In genomic region chr1:245751671-245752070, GRCh38 we compare ENCODE assay signal across 22 cellular contexts.
DNase-seq lines count a peak whose midpoint lies in the region; ATAC-seq, FAIRE-seq and TF ChIP-seq lines count a peak whose summit lies in the region.
"Had no signal": no experiment of that assay in that cellular context is flagged by ENCODE, and none has a peak within 500 bp of the region (broad histone marks: within the 10 kb centered on the region; RNA-seq: fewer than 3 reads in every experiment).

No MANE protein-coding gene starts in this region.

- peak overlapping the region; percentile 40 for H3K27ac Mint-ChIP-seq in type B pancreatic cell
- H3K27ac Mint-ChIP-seq: activated naive CD8-positive, alpha-beta T cell had no signal

- H3K9me3 ChIP-seq in K562 (replicated peaks; ENCODE audit: control insufficient read depth, insufficient read depth, low read depth, low read length) (no peaks in the 10 kb centered on the region), psoas muscle (peaks cover 11% of the 10 kb centered on the region)
- H3K9me3 ChIP-seq: pancreas, SJSA1 had no signal

- H3K36me3 ChIP-seq in K562 (ENCODE audit: control insufficient read depth, insufficient read depth, low read length) (peaks cover 63% of the 10 kb centered on the region; the same call in 2 of the 3 replicates), psoas muscle (ENCODE audit: insufficient read depth in 1 of 2, low read depth in 1 of 2) (peaks cover 0 to 3% of the 10 kb centered on the region in 2 donors)
- H3K36me3 ChIP-seq: pancreas, SJSA1 had no signal

- POLR2A ChIA-PET in K562 (lab: Yijun Ruan, JAX): no interaction called here

- no peak overlapping the region for H2AFZ ChIP-seq in K562 (ENCODE audit: low read depth, low read length)

- in situ Hi-C loops in K562 (cut with MboI): no loop called here

- H3K4me1 ChIP-seq in K562 (replicated peaks in 1 of 2; ENCODE audit: control insufficient read depth in 2 of 2, insufficient read depth in 2 of 2, low read length in 2 of 2) (no peaks in the 10 kb centered on the region), psoas muscle (no peaks in the 10 kb centered on the region)
- H3K4me1 ChIP-seq: BLaER1, pancreas, tibial nerve had no signal

- peak; percentile 49 for DNase-seq in NCI-H82 (lab: John Stamatoyannopoulos, UW)
- DNase-seq in NCI-H82 treated with DMSO at 0.1 percent for 48 hours (lab: John Stamatoyannopoulos, UW; ENCODE audit: unreplicated experiment): no peak
- DNase-seq in K562 (ENCODE audit: extremely low read depth in 1 of 4, low spot score in 3 of 4): no peak
- peak; percentile 55 for DNase-seq in islet precursor cell
- no peak for DNase-seq in type B pancreatic cell (ENCODE audit: extremely low spot score, unreplicated experiment)
- no peak for DNase-seq in psoas muscle
- DNase-seq in NCI-H446 treated with DMSO at 0.1 percent for 48 hours (lab: John Stamatoyannopoulos, UW): no peak
- DNase-seq: activated CD4-positive, CD25-positive, alpha-beta regulatory T cell; activated CD8-positive, alpha-beta memory T cell treated with anti-CD3 and anti-CD28 coated beads for 24 hours; dorsolateral prefrontal cortex; erythroblast; NCI-H1694 treated with DMSO at 0.1 percent for 48 hours; pancreas; stimulated activated CD4-positive, alpha-beta T cell treated with anti-CD3 and anti-CD28 coated beads, Interleukin-1b, Interleukin-23, amount 100 ng/mL, for 48 hours; stimulated activated naive CD4-positive, alpha-beta T cell treated with Interleukin-2 at 50 U/mL for 16 hours had no signal

- CTCF ChIA-PET in K562 (lab: Yijun Ruan, JAX; ENCODE audit: low intra/inter-chr PET ratio): no interaction called here

- no peak for FAIRE-seq in K562 (lab: Jason Lieb, UNC)
- FAIRE-seq: pancreas had no signal

- no peak overlapping the region for H3K4me2 ChIP-seq in K562 (ENCODE audit: insufficient read depth, low read length)
- H3K4me2 ChIP-seq: BLaER1 had no signal

- no peaks in the 10 kb centered on the region for H3K9me1 ChIP-seq in K562 (ENCODE audit: control insufficient read depth, insufficient read depth, low read length)

- ATAC-seq in K562: no peak
- no peak for ATAC-seq in HG02571 (IDR thresholded peaks at IDR 0.05; ENCODE audit: unreplicated experiment)
- ATAC-seq in psoas muscle: no peak
- ATAC-seq: Panc1, pancreas had no signal

- peaks cover 21% of the 10 kb centered on the region for H3K36me3 Mint-ChIP-seq in type B pancreatic cell

- H3K4me3 Mint-ChIP-seq in type B pancreatic cell: no peak overlapping the region
- H3K4me3 Mint-ChIP-seq: activated naive CD8-positive, alpha-beta T cell had no signal

- WGBS in K562 (ENCODE audit: insufficient coverage, low coverage, missing lambda C conversion rate): 90% methylated on average over 6 of the region's 6 CpGs
- WGBS in psoas muscle, 3 donors: 62 to 68% (median 62%) methylated on average over 6 of the region's 6 CpGs

- H3K4me1 Mint-ChIP-seq in type B pancreatic cell (ENCODE audit: unreplicated experiment): peaks cover 19% of the 10 kb centered on the region

- H3K4me3 ChIP-seq in K562 (no peak overlapping the region), psoas muscle (no peak overlapping the region)
- H3K4me3 ChIP-seq: BLaER1, dorsolateral prefrontal cortex, pancreas, SJSA1, tibial nerve had no signal

- H3K9ac ChIP-seq in K562 (ENCODE audit: insufficient read depth in 1 of 2, low read depth in 2 of 2, low read length in 2 of 2): no peak overlapping the region
- H3K9ac ChIP-seq: BLaER1 had no signal

- no peaks in the 10 kb centered on the region for H3K27me3 Mint-ChIP-seq in type B pancreatic cell
- H3K27me3 Mint-ChIP-seq: activated naive CD8-positive, alpha-beta T cell had no signal

- TF ChIP-seq POLR2A in K562 (conservative IDR thresholded peaks at IDR 0.05): no peak

- no peaks in the 10 kb centered on the region for H3K79me2 ChIP-seq in K562 (ENCODE audit: control insufficient read depth, insufficient read depth, low read length)

- intact Hi-C loops in K562 (cut with micrococcal nuclease) (no loop called here), psoas muscle (cut with DNase I) (no loop called here)

- no peak for TF ChIP-seq RAD21 in K562 (CRISPR knock-in tag; conservative IDR thresholded peaks at IDR 0.05 in 1 of 2, IDR thresholded peaks at IDR 0.05 in 1 of 2)

- H3K27me3 ChIP-seq in K562 (ENCODE audit: control insufficient read depth in 2 of 2, insufficient read depth in 2 of 2, low read length in 2 of 2) (no peaks in the 10 kb centered on the region), psoas muscle (ENCODE audit: insufficient read depth in 3 of 3, low read length in 2 of 3) (no peaks in the 10 kb centered on the region)
- H3K27me3 ChIP-seq: BLaER1, dorsolateral prefrontal cortex, pancreas, SJSA1, tibial nerve had no signal

- TF ChIP-seq CTCF in K562 (IDR thresholded peaks at IDR 0.05 in 2 of 3, conservative IDR thresholded peaks at IDR 0.05 in 1 of 3; ENCODE audit: insufficient read depth in 2 of 3, low read depth in 1 of 3, low read length in 3 of 3) (no peak), type B pancreatic cell (conservative IDR thresholded peaks at IDR 0.05) (no peak), psoas muscle (IDR thresholded peaks at IDR 0.05) (no peak)

- no peak overlapping the region for H3K27ac ChIP-seq in K562 (ENCODE audit: extremely low read depth, low read depth, low read length)
- H3K27ac ChIP-seq in psoas muscle: no peak overlapping the region
- H3K27ac ChIP-seq: 22Rv1, BLaER1, dorsolateral prefrontal cortex, pancreas, SJSA1, tibial nerve had no signal

- TF ChIP-seq EP300 in K562 (IDR thresholded peaks at IDR 0.05; ENCODE audit: low read length): no peak

- H3K9me3 Mint-ChIP-seq in type B pancreatic cell: peaks cover 21% of the 10 kb centered on the region

- no TSS peak for BruUV-seq in K562 (replicated peaks; lab: Mats Ljungman, UMichigan)

- no peaks in the 10 kb centered on the region for H4K20me1 ChIP-seq in K562 (replicated peaks; ENCODE audit: control insufficient read depth, insufficient read depth, low read length)
- H4K20me1 ChIP-seq: BLaER1 had no signal

TF ChIP-seq in K562, 482 proteins besides CTCF, POLR2A, EP300 and RAD21:
- TF ChIP-seq HSF4 (CRISPR knock-in tag; IDR thresholded peaks at IDR 0.05; ENCODE audit: borderline replicate concordance) (no peak), ZKSCAN3 (CRISPR knock-in tag; IDR thresholded peaks at IDR 0.05) (no peak), RBM22 (IDR thresholded peaks at IDR 0.05; ENCODE audit: low read depth, low read length, poor library complexity, severe bottlenecking) (peak; percentile 35)
- TF ChIP-seq, protein P1, sequence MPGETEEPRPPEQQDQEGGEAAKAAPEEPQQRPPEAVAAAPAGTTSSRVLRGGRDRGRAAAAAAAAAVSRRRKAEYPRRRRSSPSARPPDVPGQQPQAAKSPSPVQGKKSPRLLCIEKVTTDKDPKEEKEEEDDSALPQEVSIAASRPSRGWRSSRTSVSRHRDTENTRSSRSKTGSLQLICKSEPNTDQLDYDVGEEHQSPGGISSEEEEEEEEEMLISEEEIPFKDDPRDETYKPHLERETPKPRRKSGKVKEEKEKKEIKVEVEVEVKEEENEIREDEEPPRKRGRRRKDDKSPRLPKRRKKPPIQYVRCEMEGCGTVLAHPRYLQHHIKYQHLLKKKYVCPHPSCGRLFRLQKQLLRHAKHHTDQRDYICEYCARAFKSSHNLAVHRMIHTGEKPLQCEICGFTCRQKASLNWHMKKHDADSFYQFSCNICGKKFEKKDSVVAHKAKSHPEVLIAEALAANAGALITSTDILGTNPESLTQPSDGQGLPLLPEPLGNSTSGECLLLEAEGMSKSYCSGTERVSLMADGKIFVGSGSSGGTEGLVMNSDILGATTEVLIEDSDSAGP (CRISPR knock-in tag; IDR thresholded peaks at IDR 0.05): no peak

Comparison
In these comparisons a context has a peak if more than half of its experiments do, and no peak if none do; other contexts are left out.
1. DNase-seq: peak in NCI-H82 (single experiment) and islet precursor cell (single experiment); none in NCI-H82 treated with DMSO at 0.1 percent for 48 hours (single experiment), K562 (0 of 4), type B pancreatic cell (single experiment), psoas muscle (0 of 2) and NCI-H446 treated with DMSO at 0.1 percent for 48 hours (single experiment).